15 cellular contexts compared by ENCODE assay signal in genomic region chr2:1736997-1737480, GRCh38. TPM values are rescaled to one million over a fixed set of nuclear protein-coding genes. Genes with fewer than 3 reads are reported as not detected.
DNase-seq lines count a peak whose midpoint lies in the region; ATAC-seq, FAIRE-seq and TF ChIP-seq lines count a peak whose summit lies in the region.
"Had no signal": no experiment of that assay in that cellular context is flagged by ENCODE, and none has a peak within 500 bp of the region (broad histone marks: within the 10 kb centered on the region; RNA-seq: fewer than 3 reads in every experiment).

No MANE protein-coding gene starts in this region.

- H3K36me3 ChIP-seq in muscle layer of duodenum (ENCODE audit: control insufficient read depth in 1 of 2, insufficient read depth in 2 of 2, low read length in 2 of 2) = no peaks in the 10 kb centered on the region
- H3K36me3 ChIP-seq: neutrophil had no signal

- no peak for TF ChIP-seq RAD21 in A549 (conservative IDR thresholded peaks at IDR 0.05 in 1 of 2, IDR thresholded peaks at IDR 0.05 in 1 of 2)

- TF ChIP-seq CTCF in A549 (IDR thresholded peaks at IDR 0.05) = no peak
- TF ChIP-seq CTCF in type B pancreatic cell (conservative IDR thresholded peaks at IDR 0.05) = no peak

- H3K27me3 ChIP-seq in muscle layer of duodenum (ENCODE audit: low read depth, low read length) = no peaks in the 10 kb centered on the region

- TF ChIP-seq POLR2A in A549 (IDR thresholded peaks at IDR 0.05; ENCODE audit: low read length) (no peak), GM12892 (IDR thresholded peaks at IDR 0.05; ENCODE audit: low read depth, low read length) (no peak)

- H3K4me1 Mint-ChIP-seq in type B pancreatic cell (ENCODE audit: unreplicated experiment) = peaks cover 12% of the 10 kb centered on the region

- POLR2A ChIA-PET in A549 (lab: Yijun Ruan, JAX) = no interaction called here

- no peak overlapping the region for H3K4me3 Mint-ChIP-seq in type B pancreatic cell
- H3K4me3 Mint-ChIP-seq: stimulated activated naive CD8-positive, alpha-beta T cell treated with anti-CD3 and anti-CD28 coated beads, Interleukin-15, Interleukin-2, amounts not matched to agents 100 ng/mL and 50 ng/mL, for 24 hours had no signal

- H3K36me3 Mint-ChIP-seq in type B pancreatic cell = peaks cover 30% of the 10 kb centered on the region

- WGBS in A549 (ENCODE audit: missing lambda C conversion rate) = 34% methylated on average over 12 of the region's 17 CpGs

- ATAC-seq in A549 = peak; percentile 28 to 72; a peak in 3 of 6 replicates

- CTCF ChIA-PET in A549 (lab: Yijun Ruan, JAX) = interaction anchor here (0.8 to 2.0 kb wide), 3 partner anchors 9 to 174 kb away, joined by 3 to 6 read pairs (median 4); no protein-coding TSS in a partner anchor

- DNase-seq in A549 (ENCODE audit: low read depth in 1 of 2, low spot score in 1 of 2) (no peak), M059J (ENCODE audit: low read depth) (peak; percentile 93), dedifferentiated amniotic fluid mesenchymal stem cell (ENCODE audit: extremely low spot score) (peak; percentile 50), GM12892 (ENCODE audit: insufficient read length) (no peak), type B pancreatic cell (ENCODE audit: extremely low spot score, unreplicated experiment) (no peak), urothelium cell line (ENCODE audit: low spot score) (no peak)
- no peak for DNase-seq in activated CD4-positive, alpha-beta T cell treated with anti-CD3 and anti-CD28 coated beads, Interleukin-2, amount 50 U/mL, for 4 hours
- DNase-seq: anterior cingulate cortex; NCI-H1417; stimulated activated CD4-positive, alpha-beta T cell treated with anti-CD3 and anti-CD28 coated beads, Interleukin-1b, Interleukin-23, amount 100 ng/mL, for 48 hours had no signal

- H3K27me3 Mint-ChIP-seq in type B pancreatic cell = no peaks in the 10 kb centered on the region

- no peak overlapping the region for H3K27ac Mint-ChIP-seq in type B pancreatic cell
- H3K27ac Mint-ChIP-seq: stimulated activated naive CD8-positive, alpha-beta T cell treated with anti-CD3 and anti-CD28 coated beads, Interleukin-15, Interleukin-2, amounts not matched to agents 100 ng/mL and 50 ng/mL, for 24 hours had no signal

- H3K27ac ChIP-seq in A549 = peak overlapping the region in 1 of 2 experiments; percentile 58; a peak in 2 of 6 replicates
- H3K27ac ChIP-seq in muscle layer of duodenum (ENCODE audit: low read length) = peak overlapping the region; percentile 64
- H3K27ac ChIP-seq: neutrophil had no signal

- peaks cover 11% of the 10 kb centered on the region for H3K9me3 Mint-ChIP-seq in type B pancreatic cell
- H3K9me3 Mint-ChIP-seq: stimulated activated naive CD8-positive, alpha-beta T cell treated with anti-CD3 and anti-CD28 coated beads, Interleukin-15, Interleukin-2, amounts not matched to agents 100 ng/mL and 50 ng/mL, for 24 hours had no signal

- TF ChIP-seq EP300 in A549 (IDR thresholded peaks at IDR 0.05) = no peak

- H3K4me3 ChIP-seq in A549 = no peak overlapping the region
- H3K4me3 ChIP-seq in muscle layer of duodenum (ENCODE audit: low read depth in 1 of 2, low read length in 2 of 2) = peak overlapping the region in 1 of 2 donors; percentile 4

- H3K4me1 ChIP-seq in A549 (no peaks in the 10 kb centered on the region; the same call in 2 of the 3 replicates), muscle layer of duodenum (ENCODE audit: control insufficient read depth in 1 of 2, insufficient read depth in 2 of 2, low read length in 2 of 2) (peaks cover 9 to 42% of the 10 kb centered on the region in 2 donors)

- peak overlapping the region; percentile 41 for H3K4me2 ChIP-seq in A549

- H3K9me3 ChIP-seq in A549 (peaks cover 6% of the 10 kb centered on the region; the same call in 2 of the 3 replicates), muscle layer of duodenum (ENCODE audit: control insufficient read depth in 1 of 2, low read length in 2 of 2) (no peaks in the 10 kb centered on the region)
- H3K9me3 ChIP-seq: neutrophil had no signal

- FAIRE-seq in A549 (lab: Jason Lieb, UNC) (no peak), GM12892 (lab: Jason Lieb, UNC) (no peak), urothelium cell line (lab: Jason Lieb, UNC) (no peak)
- FAIRE-seq: G401.6, keratinocyte had no signal

TF ChIP-seq in A549, 52 proteins besides CTCF, POLR2A, EP300 and RAD21:
- no peak for TF ChIP-seq MYC (IDR thresholded peaks at IDR 0.05; ENCODE audit: borderline replicate concordance, low read length)
- TF ChIP-seq PBX3 (IDR thresholded peaks at IDR 0.05) = no peak
- TF ChIP-seq ZSCAN20 (CRISPR knock-in tag; IDR thresholded peaks at IDR 0.05) = no peak
- TF ChIP-seq SREBF2 (IDR thresholded peaks at IDR 0.05) = no peak
- no peak for TF ChIP-seq HES2 (IDR thresholded peaks at IDR 0.05)
- no peak for TF ChIP-seq CHD4 (IDR thresholded peaks at IDR 0.05; ENCODE audit: borderline replicate concordance)
- no peak for TF ChIP-seq NFE2L2 (conservative IDR thresholded peaks at IDR 0.05; ENCODE audit: low read length)
- no peak for TF ChIP-seq E2F6 (IDR thresholded peaks at IDR 0.05; ENCODE audit: borderline replicate concordance, low read depth)
- TF ChIP-seq ELK1 (IDR thresholded peaks at IDR 0.05; ENCODE audit: low read depth, low read length) = no peak
- TF ChIP-seq BHLHE40 (IDR thresholded peaks at IDR 0.05; ENCODE audit: low read depth, low read length) = no peak
- no peak for TF ChIP-seq RCOR1 (IDR thresholded peaks at IDR 0.05; ENCODE audit: low read depth, low read length)
- no peak for TF ChIP-seq RARB (CRISPR knock-in tag; IDR thresholded peaks at IDR 0.05)
- no peak for TF ChIP-seq FOSB (CRISPR knock-in tag; IDR thresholded peaks at IDR 0.05)
- TF ChIP-seq EHMT2 (IDR thresholded peaks at IDR 0.05; ENCODE audit: low read depth) = no peak
- TF ChIP-seq PHF8 (IDR thresholded peaks at IDR 0.05; ENCODE audit: borderline replicate concordance, low read depth) = no peak
- TF ChIP-seq USF2 (IDR thresholded peaks at IDR 0.05) = no peak
- no peak for TF ChIP-seq KDM5A (IDR thresholded peaks at IDR 0.05)

RNA-seq across cellular contexts. Expression of gene PXDN, which starts 7.3 kb away (rescaled TPM):
- polyA plus RNA-seq in A549 (2011; rRNA removed) (3.7 and 5.3 TPM in 2 replicates), A549 (2017; fragmentation: RNase III; extraction: RNeasy Plus Mini Kit Qiagen cat#74134 plus additional on column Dnase treatment) (5.5 to 8.9 TPM (median 7.3 TPM) in 3 replicates)
- 3.5 and 3.6 TPM in 2 replicates for polyA plus RNA-seq in A549 (2012; cell fraction: cytosol; rRNA removed)
- 13.1 and 14.0 TPM in 2 replicates for polyA plus RNA-seq in A549 (2012; cell fraction: nucleus; rRNA removed)
- 3.3 and 4.9 TPM in 2 replicates for polyA minus RNA-seq in A549 (2011; rRNA and poly(A)+ RNA removed)
- total RNA-seq in M059J (2014; rRNA removed; shearing (Covaris generic)) = 94.5 and 115 TPM in 2 replicates
- polyA plus RNA-seq in GM12892 (2012; ENCODE audit: missing spikeins) = 0.04 TPM
- total RNA-seq in type B pancreatic cell (ENCODE audit: low replicate concordance) = 58.4 and 150 TPM in 2 replicates

Comparison
In these comparisons a context has a peak if more than half of its experiments do, and no peak if none do; other contexts are left out.
1. DNase-seq: peak in M059J (single experiment) and dedifferentiated amniotic fluid mesenchymal stem cell (single experiment); none in A549 (0 of 2), activated CD4-positive, alpha-beta T cell treated with anti-CD3 and anti-CD28 coated beads, Interleukin-2, amount 50 U/mL, for 4 hours (0 of 2), GM12892 (single experiment), type B pancreatic cell (single experiment) and urothelium cell line (single experiment).